In genomic region chr19:18831524-18832330, GRCh38 we compare ENCODE assay signal across 8 cellular contexts. TPM values are rescaled to one million over a fixed set of nuclear protein-coding genes. Genes with fewer than 3 reads are reported as not detected.
DNase-seq lines count a peak whose midpoint lies in the region; ATAC-seq and TF ChIP-seq lines count a peak whose summit lies in the region.

Gene UPF1 (plus strand): TSS chr19:18831959. CDS start chr19:18832210, 251 bp downstream.

- no peak for TF ChIP-seq CTCF in colonic mucosa (IDR thresholded peaks at IDR 0.05)

- H3K36me3 ChIP-seq in colonic mucosa: no peaks in the 10 kb centered on the region

- H3K27me3 ChIP-seq in colonic mucosa: no peaks in the 10 kb centered on the region

- H3K4me1 ChIP-seq in colonic mucosa: peaks cover 2% of the 10 kb centered on the region

- H3K9ac ChIP-seq in colonic mucosa (ENCODE audit: low read depth in 2 of 2, low read length in 2 of 2): peak within 1 kb of the TSS; percentile 99

- ATAC-seq in HG03432 (IDR thresholded peaks at IDR 0.05; ENCODE audit: unreplicated experiment) (peak; percentile 80), left colon (peak; percentile 76)

- H3K4me3 ChIP-seq in colonic mucosa: peak within 1 kb of the TSS; percentile 90

- no peaks in the 10 kb centered on the region for H3K9me3 ChIP-seq in colonic mucosa

- DNase-seq in AML-193 (lab: John Stamatoyannopoulos, UW) (peak; percentile 79 to 85), NCI-H510A treated with DMSO at 0.1 percent for 48 hours (lab: John Stamatoyannopoulos, UW) (peak; percentile 83), colonic mucosa (peak; percentile 97), left colon (peak; percentile 95 to 96)
- peak; percentile 93 to 95 for DNase-seq in activated CD4-positive, alpha-beta T cell treated with anti-CD3 and anti-CD28 coated beads for 4 hours
- DNase-seq in stimulated activated CD4-positive, alpha-beta T cell treated with anti-CD3 and anti-CD28 coated beads, Interleukin-1b, Interleukin-23, amount 100 ng/mL, for 48 hours: peak; percentile 95

- peak; percentile 94 for TF ChIP-seq POLR2A in GM19193 (IDR thresholded peaks at IDR 0.05; ENCODE audit: extremely low read depth, insufficient read depth, insufficient read length)

- H3K27ac ChIP-seq in colonic mucosa: peak within 1 kb of the TSS; percentile 86

- intact Hi-C loops in colonic mucosa (cut with DNase I) (no loop called here), left colon (cut with DNase I, micrococcal nuclease) (no loop called here)

RNA-seq across cellular contexts. Expression of gene UPF1, which starts in this region (rescaled TPM):
- total RNA-seq in colonic mucosa (100 to 1,000 TPM in 1 of 2 donors, 10 to 100 TPM in 1; 77.5 to 113 TPM), left colon (10 to 100 TPM; 67.6 to 81.8 TPM)

Comparison
In these comparisons a context has a peak if more than half of its experiments do, and no peak if none do; other contexts are left out.
1. Peak in every context shown above with its lines: DNase-seq, ATAC-seq, H3K4me3 ChIP-seq and H3K27ac ChIP-seq.